Comparison of ENCODE assay signal across 14 cellular contexts in genomic region chr12:62930546-62931425, GRCh38. TPM values are rescaled to one million over a fixed set of nuclear protein-coding genes. Genes with fewer than 3 reads are reported as not detected.
DNase-seq lines count a peak whose midpoint lies in the region; ATAC-seq, FAIRE-seq and TF ChIP-seq lines count a peak whose summit lies in the region.
"Had no signal": no experiment of that assay in that cellular context is flagged by ENCODE, and none has a peak within 500 bp of the region (broad histone marks: within the 10 kb centered on the region; RNA-seq: fewer than 3 reads in every experiment).

No MANE protein-coding gene starts in this region.

- H3K4me3 ChIP-seq in Panc1 (ENCODE audit: low read depth in 2 of 2, low read length in 2 of 2) = no peak overlapping the region
- H3K4me3 ChIP-seq: right atrium auricular region, SJSA1, testis had no signal

- FAIRE-seq in H54 (lab: Jason Lieb, UNC) = peak; percentile 53

- no peaks in the 10 kb centered on the region for H3K9me3 ChIP-seq in Panc1 (ENCODE audit: control insufficient read depth, insufficient read depth, low read depth, low read length)
- H3K9me3 ChIP-seq: right atrium auricular region, SJSA1, testis had no signal

- POLR2A ChIA-PET in Panc1 (lab: Charles Lee) = no interaction called here

- TF ChIP-seq POLR2A in H54 (IDR thresholded peaks at IDR 0.05; ENCODE audit: low read depth, low read length) (no peak), erythroblast (IDR thresholded peaks at IDR 0.05; ENCODE audit: low read length) (no peak)

- intact Hi-C loops in Panc1 (cut with micrococcal nuclease; ENCODE audit: unreplicated experiment) = no loop called here

- CTCF ChIA-PET in Panc1 (lab: Charles Lee) = no interaction called here

- no peaks in the 10 kb centered on the region for H3K36me3 ChIP-seq in Panc1 (ENCODE audit: control insufficient read depth, insufficient read depth, low read length)
- H3K36me3 ChIP-seq: right atrium auricular region, SJSA1 had no signal

- no peak for DNase-seq in H54 (ENCODE audit: insufficient read length, low spot score)
- DNase-seq in Panc1 (ENCODE audit: low read depth, low spot score) = no peak
- peak; percentile 27 to 41 for DNase-seq in erythroblast (lab: John Stamatoyannopoulos, UW)
- no peak for DNase-seq in substantia nigra (lab: John Stamatoyannopoulos, UW)
- DNase-seq in DMS 273 (lab: John Stamatoyannopoulos, UW; ENCODE audit: unreplicated experiment) = no peak
- no peak for DNase-seq in SKM-1 treated with dmso at 0.1 percent for 144 hours (lab: John Stamatoyannopoulos, UW; ENCODE audit: unreplicated experiment)
- no peak for DNase-seq in stimulated activated CD4-positive, alpha-beta T cell treated with anti-CD3 and anti-CD28 coated beads, Interleukin-2, amount 100 ng/mL, for 24 hours
- DNase-seq: activated T-cell treated with anti-CD3 and anti-CD28 coated beads, Interleukin-2, amount 50 U/mL, for 48 hours; effector CD8-positive, alpha-beta T cell; KG1; testis had no signal

- in situ Hi-C loops in Panc1 (cut with HindIII; ENCODE audit: low pct_unique_long_range_greater_than_20kb, low sequenced_read_pairs) = no loop called here

- peak overlapping the region; percentile 57 for H3K27ac ChIP-seq in Panc1 (ENCODE audit: low read length)
- peak overlapping the region; percentile 21 for H3K27ac ChIP-seq in substantia nigra (ENCODE audit: low read depth, low read length, poor library complexity, severe bottlenecking)
- H3K27ac ChIP-seq: right atrium auricular region, SJSA1, testis had no signal

- no peak for ATAC-seq in Panc1
- ATAC-seq: HCT116 had no signal

- TF ChIP-seq CTCF in Panc1 (IDR thresholded peaks at IDR 0.05) = no peak

- H3K4me1 ChIP-seq in Panc1 (ENCODE audit: control insufficient read depth, insufficient read depth, low read length) = peaks cover 40% of the 10 kb centered on the region

- no TSS peak for BruUV-seq in Panc1 (replicated peaks; lab: Mats Ljungman, UMichigan)

- no peaks in the 10 kb centered on the region for H3K27me3 ChIP-seq in Panc1 (ENCODE audit: control insufficient read depth, insufficient read depth, low read length)
- H3K27me3 ChIP-seq: right atrium auricular region, SJSA1, testis had no signal

RNA-seq across cellular contexts. Expression of gene PPM1H, which starts 4.2 kb away (rescaled TPM):
- 22.9 TPM for total RNA-seq in Panc1 (2021; ENCODE audit: unreplicated experiment)
- polyA plus RNA-seq in Panc1 (2012; ENCODE audit: insufficient read length) = 9.8 TPM

Comparison
In these comparisons a context has a peak if more than half of its experiments do, and no peak if none do; other contexts are left out.
1. DNase-seq: peak in erythroblast (2 of 2); none in H54 (single experiment), Panc1 (single experiment), substantia nigra (0 of 49), DMS 273 (single experiment), SKM-1 treated with dmso at 0.1 percent for 144 hours (single experiment) and stimulated activated CD4-positive, alpha-beta T cell treated with anti-CD3 and anti-CD28 coated beads, Interleukin-2, amount 100 ng/mL, for 24 hours (0 of 2).